In genomic region chrX:144819406-144819805, GRCh38 we compare ENCODE assay signal across 21 cellular contexts.
"Had no signal": no experiment of that assay in that cellular context is flagged by ENCODE, and none has a peak within 500 bp of the region (broad histone marks: within the 10 kb centered on the region; RNA-seq: fewer than 3 reads in every experiment).

No MANE protein-coding gene starts in this region.

- H3K4me2 ChIP-seq: KMS-11 had no signal

- H3K36me3 ChIP-seq: brain microvascular endothelial cell, MG63 had no signal

- H3K9me3 Mint-ChIP-seq: activated naive CD4-positive, alpha-beta T cell treated with anti-CD3 and anti-CD28 coated beads, Interleukin-2, amount 10 ng/mL, durations not matched to agents 7 days and 5 days; activated naive CD8-positive, alpha-beta T cell treated with anti-CD3 and anti-CD28 coated beads for 36 hours; activated T-cell treated with anti-CD3 and anti-CD28 coated beads, Interleukin-2, amount 50 U/mL, for 4 hours had no signal

- H3K27me3 ChIP-seq: brain microvascular endothelial cell, MG63 had no signal

- H3K4me3 Mint-ChIP-seq: activated CD4-positive, alpha-beta memory T cell treated with anti-CD3 and anti-CD28 coated beads for 36 hours; activated CD4-positive, alpha-beta T cell treated with anti-CD3 and anti-CD28 coated beads, Interleukin-2, amount 10 ng/mL, durations not matched to agents 7 days and 5 days; activated naive CD4-positive, alpha-beta T cell treated with anti-CD3 and anti-CD28 coated beads, Interleukin-2, amount 10 ng/mL, durations not matched to agents 7 days and 5 days; activated naive CD8-positive, alpha-beta T cell treated with anti-CD3 and anti-CD28 coated beads for 36 hours; activated T-cell treated with anti-CD3 and anti-CD28 coated beads, Interleukin-2, amount 50 U/mL, for 4 hours; T-helper 17 cell had no signal

- H3K9ac ChIP-seq: KMS-11 had no signal

- FAIRE-seq: TTC549 had no signal

- H3K36me3 Mint-ChIP-seq: activated CD4-positive, alpha-beta memory T cell treated with anti-CD3 and anti-CD28 coated beads for 36 hours; activated naive CD4-positive, alpha-beta T cell treated with anti-CD3 and anti-CD28 coated beads, Interleukin-2, amount 10 ng/mL, durations not matched to agents 7 days and 5 days; activated naive CD8-positive, alpha-beta T cell treated with anti-CD3 and anti-CD28 coated beads for 36 hours had no signal

- ATAC-seq: activated T-cell treated with anti-CD3 and anti-CD28 coated beads, Interleukin-2, amount 50 U/mL, for 4 hours; T-helper 17 cell had no signal

- H3K27me3 Mint-ChIP-seq: activated CD4-positive, alpha-beta memory T cell treated with anti-CD3 and anti-CD28 coated beads for 36 hours; activated CD4-positive, alpha-beta T cell treated with anti-CD3 and anti-CD28 coated beads, Interleukin-2, amount 10 ng/mL, durations not matched to agents 7 days and 5 days; activated naive CD4-positive, alpha-beta T cell treated with anti-CD3 and anti-CD28 coated beads, Interleukin-2, amount 10 ng/mL, durations not matched to agents 7 days and 5 days; activated naive CD8-positive, alpha-beta T cell treated with anti-CD3 and anti-CD28 coated beads for 36 hours; T-helper 17 cell had no signal

- H3K27ac Mint-ChIP-seq: activated CD4-positive, alpha-beta memory T cell treated with anti-CD3 and anti-CD28 coated beads for 36 hours; activated CD4-positive, alpha-beta T cell treated with anti-CD3 and anti-CD28 coated beads, Interleukin-2, amount 10 ng/mL, durations not matched to agents 7 days and 5 days; activated naive CD4-positive, alpha-beta T cell treated with anti-CD3 and anti-CD28 coated beads, Interleukin-2, amount 10 ng/mL, durations not matched to agents 7 days and 5 days; activated naive CD8-positive, alpha-beta T cell treated with anti-CD3 and anti-CD28 coated beads for 36 hours; T-helper 17 cell had no signal

- H3K4me1 Mint-ChIP-seq: activated CD4-positive, alpha-beta T cell treated with anti-CD3 and anti-CD28 coated beads, Interleukin-2, amount 10 ng/mL, durations not matched to agents 7 days and 5 days; activated naive CD4-positive, alpha-beta T cell treated with anti-CD3 and anti-CD28 coated beads, Interleukin-2, amount 10 ng/mL, durations not matched to agents 7 days and 5 days; activated naive CD8-positive, alpha-beta T cell treated with anti-CD3 and anti-CD28 coated beads for 36 hours; T-helper 17 cell had no signal

- H3K27ac ChIP-seq: brain microvascular endothelial cell, KMS-11, VCaP had no signal

- H3K9me3 ChIP-seq: MG63 had no signal

- DNase-seq: activated CD4-positive, alpha-beta memory T cell treated with anti-CD3 and anti-CD28 coated beads for 36 hours; activated CD4-positive, alpha-beta T cell treated with anti-CD3 and anti-CD28 coated beads, Interleukin-2, amount 10 ng/mL, durations not matched to agents 7 days and 5 days; activated CD4-positive, CD25-positive, alpha-beta regulatory T cell; activated CD8-positive, alpha-beta memory T cell treated with anti-CD3 and anti-CD28 coated beads for 24 hours; activated effector memory CD4-positive, alpha-beta T cell treated with anti-CD3 and anti-CD28 coated beads, Interleukin-2, amount 50 U/mL, for 16 hours; activated naive CD4-positive, alpha-beta T cell treated with anti-CD3 and anti-CD28 coated beads, Interleukin-2, amount 10 ng/mL, durations not matched to agents 7 days and 5 days; activated naive CD8-positive, alpha-beta T cell treated with anti-CD3 and anti-CD28 coated beads for 36 hours; activated T-cell treated with anti-CD3 and anti-CD28 coated beads, Interleukin-2, amount 50 U/mL, for 4 hours; brain microvascular endothelial cell; MG63; NCI-H1105 treated with DMSO at 0.1 percent for 48 hours; NCI-H1436 treated with DMSO at 0.1 percent for 48 hours; NCI-H187; NCI-H2081; NCI-H510A treated with DMSO at 0.1 percent for 48 hours; SIG-M5; T-helper 17 cell; T-helper 9 cell had no signal

- H3K4me3 ChIP-seq: MG63 had no signal
